Comparison of ENCODE assay signal across 28 cellular contexts in the genomic region with DNA sequence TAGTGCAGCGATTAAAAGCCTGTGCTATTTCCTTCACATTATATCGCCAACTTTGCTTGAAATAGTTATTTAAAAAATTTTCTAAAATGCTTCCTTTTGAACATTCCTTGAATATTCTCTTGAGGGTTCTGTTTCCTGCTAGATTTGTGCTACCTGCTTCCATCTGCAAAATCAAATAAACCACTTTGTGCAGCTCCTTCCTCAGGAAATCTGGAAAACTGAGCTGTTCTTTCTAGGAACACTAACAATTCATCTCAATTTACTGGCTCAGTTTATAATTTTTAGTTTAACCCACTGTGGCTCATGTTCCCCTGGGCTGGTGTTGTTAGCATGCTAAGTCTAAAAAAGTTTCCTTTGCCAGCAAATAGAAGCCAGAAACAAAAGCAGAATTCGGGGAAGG.
"Had no signal": no experiment of that assay in that cellular context is flagged by ENCODE, and none has a peak within 500 bp of the region (broad histone marks: within the 10 kb centered on the region; RNA-seq: fewer than 3 reads in every experiment).

No MANE protein-coding gene starts in this region.

- H3K9me3 ChIP-seq: body of pancreas, esophagus muscularis mucosa, gastrocnemius medialis had no signal

- H3K36me3 ChIP-seq: esophagus muscularis mucosa, gastrocnemius medialis had no signal

- H3K4me3 ChIP-seq: body of pancreas, esophagus muscularis mucosa, gastrocnemius medialis had no signal

- ATAC-seq: activated T-cell treated with anti-CD3 and anti-CD28 coated beads, Interleukin-2, amount 50 U/mL, for 72 hours; body of pancreas; foreskin keratinocyte; gastrocnemius medialis had no signal

- H3K27ac ChIP-seq: body of pancreas, esophagus muscularis mucosa, foreskin keratinocyte, gastrocnemius medialis had no signal

- H3K4me1 ChIP-seq: body of pancreas, esophagus muscularis mucosa, foreskin keratinocyte had no signal

- DNase-seq: activated CD4-positive, alpha-beta memory T cell treated with anti-CD3 and anti-CD28 coated beads, Interleukin-2, amount 10 ng/mL, durations not matched to agents 7 days and 5 days; activated CD4-positive, alpha-beta T cell treated with anti-CD3 and anti-CD28 coated beads for 1 hour; activated CD4-positive, alpha-beta T cell treated with anti-CD3 and anti-CD28 coated beads for 4 hours; activated CD4-positive, alpha-beta T cell treated with anti-CD3 and anti-CD28 coated beads, Interleukin-2, amount 10 ng/mL, durations not matched to agents 7 days and 5 days; activated CD4-positive, alpha-beta T cell treated with anti-CD3 and anti-CD28 coated beads, Interleukin-2, amount 50 U/mL, for 4 hours; activated CD4-positive, CD25-positive, alpha-beta regulatory T cell; activated CD8-positive, alpha-beta memory T cell treated with anti-CD3 and anti-CD28 coated beads, Interleukin-2, amount 50 U/mL, for 48 hours; activated gamma-delta T cell; activated naive CD4-positive, alpha-beta T cell treated with anti-CD3 and anti-CD28 coated beads, Interleukin-2, amount 50 U/mL, for 16 hours; activated naive CD4-positive, alpha-beta T cell treated with Interleukin-2 at 50 U/mL for 16 hours; activated T-cell treated with anti-CD3 and anti-CD28 coated beads for 4 hours; activated T-cell treated with anti-CD3 and anti-CD28 coated beads, Interleukin-2, amount 50 U/mL, for 24 hours; activated T-cell treated with anti-CD3 and anti-CD28 coated beads, Interleukin-2, amount 50 U/mL, for 72 hours; amniotic stem cell; anterior cingulate cortex; body of pancreas; caudate nucleus; cortex of kidney; effector CD8-positive, alpha-beta T cell; erythroblast; foreskin keratinocyte; gastrocnemius medialis; head of caudate nucleus; hypothalamus; T-helper 2 cell had no signal

- H3K27me3 ChIP-seq: body of pancreas had no signal

- FAIRE-seq: colon, endometrium had no signal
